In the genomic region with DNA sequence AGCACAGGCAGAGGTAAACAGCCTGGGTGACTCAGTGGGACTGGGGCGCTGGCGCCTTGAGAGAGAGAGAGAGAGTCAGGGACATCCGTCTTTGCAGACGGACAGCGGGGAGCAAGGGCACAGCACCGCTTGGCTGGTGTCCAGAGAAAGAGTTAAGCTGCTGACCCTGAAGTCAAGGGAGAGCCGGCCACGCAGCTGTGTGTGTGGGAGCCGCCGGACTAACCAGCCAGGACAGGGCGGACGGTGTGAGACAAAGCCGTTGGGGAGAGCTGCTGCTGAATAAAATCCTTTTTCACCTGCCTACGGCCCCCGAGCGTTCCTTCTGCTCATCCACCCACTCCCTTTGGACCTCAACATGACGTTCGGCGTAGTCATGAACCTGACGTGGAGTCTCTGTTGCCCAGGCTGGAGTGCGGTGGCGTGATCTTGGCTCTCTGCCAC, we compare ENCODE assay signal across 16 cellular contexts. TPM values are rescaled to one million over a fixed set of nuclear protein-coding genes. Genes with fewer than 3 reads are reported as not detected.
DNase-seq lines count a peak whose midpoint lies in the region; ATAC-seq and TF ChIP-seq lines count a peak whose summit lies in the region.
"Had no signal": no experiment of that assay in that cellular context is flagged by ENCODE, and none has a peak within 500 bp of the region (broad histone marks: within the 10 kb centered on the region; RNA-seq: fewer than 3 reads in every experiment).

No MANE protein-coding gene starts in this region.

- H3K9me3 ChIP-seq in spleen = no peaks in the 10 kb centered on the region

- H3K27me3 ChIP-seq in spleen (replicated peaks in 1 of 7) = peaks cover 0 to 47% (median 5%) of the 10 kb centered on the region in 7 donors

- ATAC-seq in left lobe of liver = peak; percentile 64
- no peak for ATAC-seq in GM18505 (IDR thresholded peaks at IDR 0.05; ENCODE audit: unreplicated experiment)
- ATAC-seq: natural killer cell had no signal

- H3K27ac ChIP-seq in spleen = peak overlapping the region; percentile 27 to 78 (median 70)

- intact Hi-C loops in spleen (cut with DNase I; ENCODE audit: low total_unique reads) (no loop called here), posterior vena cava (cut with DNase I) (no loop called here)

- H3K36me3 ChIP-seq in spleen = no peaks in the 10 kb centered on the region

- H3K4me3 ChIP-seq in spleen = no peak overlapping the region

- no peak for TF ChIP-seq POLR2A in spleen (IDR thresholded peaks at IDR 0.05)
- no peak for TF ChIP-seq POLR2A in GM18505 (IDR thresholded peaks at IDR 0.05; ENCODE audit: borderline replicate concordance, extremely low read depth, insufficient read depth, insufficient read length)

- peak; percentile 19 for DNase-seq in NCI-H69 (lab: John Stamatoyannopoulos, UW)
- DNase-seq in dermis blood vessel endothelial cell = peak; percentile 10
- DNase-seq in left lobe of liver (ENCODE audit: low spot score) = no peak
- no peak for DNase-seq in spleen
- DNase-seq in islet precursor cell = no peak
- DNase-seq in posterior vena cava (ENCODE audit: low spot score) = no peak
- DNase-seq in stimulated activated CD4-positive, alpha-beta T cell treated with anti-CD3 and anti-CD28 coated beads, Interleukin-2, amount 100 ng/mL, for 48 hours = no peak
- DNase-seq: activated CD4-positive, alpha-beta T cell treated with anti-CD3 and anti-CD28 coated beads, Interleukin-2, amount 10 ng/mL, durations not matched to agents 24 days and 14 days; CD4-positive, CD25-positive, alpha-beta regulatory T cell; erythroblast; KBM-7; natural killer cell; NCI-H1694; T-helper 1 cell had no signal

- TF ChIP-seq CTCF in spleen (IDR thresholded peaks at IDR 0.05 in 8 of 11, conservative IDR thresholded peaks at IDR 0.05 in 3 of 11) = no peak

- H3K4me1 ChIP-seq in spleen = peaks cover 0 to 16% (median 7%) of the 10 kb centered on the region in 6 donors

- WGBS in spleen, 5 donors = 57 to 70% (median 64%) methylated on average over 20 to 22 of the region's 22 CpGs

RNA-seq across cellular contexts. Expression of gene CFAP74, which starts 14.5 kb away (rescaled TPM):
- not detected in 2 replicates for total RNA-seq in dermis blood vessel endothelial cell
- total RNA-seq in left lobe of liver = 3.5 TPM
- under 1 TPM in 3 of 7 donors, not detected in 4; 0.10 to 0.32 (median 0.27) TPM for total RNA-seq in spleen
- polyA plus RNA-seq in spleen = under 1 TPM; 0.03 to 0.18 (median 0.09) TPM
- total RNA-seq in posterior vena cava = not detected
- total RNA-seq: activated CD4-positive, alpha-beta T cell treated with anti-CD3 and anti-CD28 coated beads, Interleukin-2, amount 10 ng/mL, durations not matched to agents 24 days and 14 days; bronchial epithelial cell; CD4-positive, CD25-positive, alpha-beta regulatory T cell; natural killer cell had no signal
- polyA plus RNA-seq: CD4-positive, CD25-positive, alpha-beta regulatory T cell had no signal

RNA-seq across cellular contexts. Expression of gene GABRD, which starts 30.0 kb away (rescaled TPM):
- total RNA-seq in dermis blood vessel endothelial cell = 0.33 and 0.51 TPM in 2 replicates
- not detected for total RNA-seq in left lobe of liver
- total RNA-seq in spleen = 1 to 10 TPM in 2 of 7 donors, under 1 TPM in 3, not detected in 2; 0.40 to 1.2 (median 0.94) TPM
- 1 to 10 TPM in 1 of 3 donors, under 1 TPM in 1, not detected in 1; 0.35 to 1.1 TPM for polyA plus RNA-seq in spleen
- under 1 TPM; 0.29 to 0.88 TPM for total RNA-seq in posterior vena cava
- total RNA-seq: activated CD4-positive, alpha-beta T cell treated with anti-CD3 and anti-CD28 coated beads, Interleukin-2, amount 10 ng/mL, durations not matched to agents 24 days and 14 days; bronchial epithelial cell had no signal
- polyA plus RNA-seq: CD4-positive, CD25-positive, alpha-beta regulatory T cell had no signal

Comparison
In these comparisons a context has a peak if more than half of its experiments do, and no peak if none do; other contexts are left out.
1. DNase-seq: peak in NCI-H69 (single experiment) and dermis blood vessel endothelial cell (single experiment); none in left lobe of liver (single experiment), spleen (single experiment), islet precursor cell (single experiment), posterior vena cava (single experiment) and stimulated activated CD4-positive, alpha-beta T cell treated with anti-CD3 and anti-CD28 coated beads, Interleukin-2, amount 100 ng/mL, for 48 hours (0 of 2).